1 cellular context compared by ENCODE assay signal in the genomic region with DNA sequence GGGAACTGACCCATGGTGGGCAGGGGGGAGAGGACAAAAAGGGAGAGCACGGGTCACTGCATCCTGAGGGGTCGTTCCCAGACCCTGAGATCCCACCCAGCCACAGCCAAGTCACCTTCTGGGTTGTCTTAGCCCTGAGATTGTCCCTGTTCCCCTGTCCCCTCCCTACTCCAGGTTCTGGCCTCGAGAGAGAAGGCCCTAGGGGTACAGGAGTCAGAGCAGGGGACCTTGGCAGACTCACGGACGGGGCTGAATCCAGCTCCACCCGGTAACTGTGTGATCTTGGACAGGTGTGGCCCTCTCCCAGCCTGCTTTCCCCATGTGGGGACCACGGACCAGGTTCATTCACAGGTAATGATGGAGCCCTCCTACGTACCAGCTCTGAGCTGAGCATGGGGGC.
TF ChIP-seq lines count a peak whose summit lies in the region.

No MANE protein-coding gene starts in this region.

TF ChIP-seq in IMR-90, 13 proteins besides CTCF, POLR2A, EP300 and RAD21 (continued from another document):
- TF ChIP-seq MAFK (IDR thresholded peaks at IDR 0.05; ENCODE audit: low read depth, low read length) (no peak), CHD1 (IDR thresholded peaks at IDR 0.05; ENCODE audit: low read depth, low read length) (no peak)
